Comparison of ENCODE assay signal across 14 cellular contexts in genomic region chrX:48541140-48541814, GRCh38. TPM values are rescaled to one million over a fixed set of nuclear protein-coding genes. Genes with fewer than 3 reads are reported as not detected.
DNase-seq lines count a peak whose midpoint lies in the region; ATAC-seq and FAIRE-seq lines count a peak whose summit lies in the region.
"Had no signal": no experiment of that assay in that cellular context is flagged by ENCODE, and none has a peak within 500 bp of the region (broad histone marks: within the 10 kb centered on the region; RNA-seq: fewer than 3 reads in every experiment).

No MANE protein-coding gene starts in this region.

- peak overlapping the region; percentile 31 to 91 (median 75) for H3K4me3 Mint-ChIP-seq in CD4-positive, alpha-beta memory T cell
- peak overlapping the region; percentile 93 for H3K4me3 Mint-ChIP-seq in activated CD4-positive, alpha-beta memory T cell treated with anti-CD3 and anti-CD28 coated beads, Interleukin-2, amount 10 ng/mL, durations not matched to agents 7 days and 5 days
- peak overlapping the region; percentile 4 to 98 (median 89) for H3K4me3 Mint-ChIP-seq in naive thymus-derived CD4-positive, alpha-beta T cell

- no peak for ATAC-seq in naive thymus-derived CD4-positive, alpha-beta T cell
- ATAC-seq in GM19328 (IDR thresholded peaks at IDR 0.05; ENCODE audit: unreplicated experiment), result no peak
- ATAC-seq: lower lobe of right lung had no signal

- no peak overlapping the region for H3K4me3 ChIP-seq in CD4-positive, alpha-beta memory T cell (ENCODE audit: low read length in 2 of 2)
- no peak overlapping the region for H3K4me3 ChIP-seq in naive thymus-derived CD4-positive, alpha-beta T cell (ENCODE audit: low read length)

- peaks cover 13 to 24% (median 17%) of the 10 kb centered on the region in 4 donors for H3K4me1 Mint-ChIP-seq in CD4-positive, alpha-beta memory T cell
- H3K4me1 Mint-ChIP-seq in activated CD4-positive, alpha-beta memory T cell treated with anti-CD3 and anti-CD28 coated beads, Interleukin-2, amount 10 ng/mL, durations not matched to agents 7 days and 5 days, result peaks cover 22% of the 10 kb centered on the region
- H3K4me1 Mint-ChIP-seq in naive thymus-derived CD4-positive, alpha-beta T cell, result peaks cover 14 to 18% (median 16%) of the 10 kb centered on the region in 7 donors

- H3K9me3 Mint-ChIP-seq in CD4-positive, alpha-beta memory T cell, result no peaks in the 10 kb centered on the region
- H3K9me3 Mint-ChIP-seq in activated CD4-positive, alpha-beta memory T cell treated with anti-CD3 and anti-CD28 coated beads, Interleukin-2, amount 10 ng/mL, durations not matched to agents 7 days and 5 days, result no peaks in the 10 kb centered on the region
- H3K9me3 Mint-ChIP-seq in naive thymus-derived CD4-positive, alpha-beta T cell, result peaks cover 0 to 2% (median 0%) of the 10 kb centered on the region in 11 donors

- H3K36me3 ChIP-seq in CD4-positive, alpha-beta memory T cell (ENCODE audit: insufficient read depth, low read length), result no peaks in the 10 kb centered on the region
- H3K36me3 ChIP-seq in naive thymus-derived CD4-positive, alpha-beta T cell (ENCODE audit: control insufficient read depth in 2 of 3, insufficient read depth in 3 of 3, low read length in 3 of 3), result peaks cover 0 to 8% (median 0%) of the 10 kb centered on the region in 3 experiments

- intact Hi-C loops in CD4-positive, alpha-beta memory T cell (cut with micrococcal nuclease), result no loop called here
- intact Hi-C loops in naive thymus-derived CD4-positive, alpha-beta T cell (cut with micrococcal nuclease), result no loop called here

- H3K9me3 ChIP-seq in CD4-positive, alpha-beta memory T cell (ENCODE audit: control insufficient read depth in 1 of 2, low read length in 2 of 2), result no peaks in the 10 kb centered on the region
- no peaks in the 10 kb centered on the region for H3K9me3 ChIP-seq in naive thymus-derived CD4-positive, alpha-beta T cell (ENCODE audit: control insufficient read depth in 2 of 3, low read length in 3 of 3)
- H3K9me3 ChIP-seq: Caco-2, HAP-1, lower lobe of right lung had no signal

- CTCF ChIA-PET in CD4-positive, alpha-beta memory T cell (lab: Charles Lee; ENCODE audit: partially characterized antibody), result interaction anchor here (2.3 to 3.2 kb wide), 2 partner anchors 33 to 458 kb away, joined by 9 to 17 read pairs; partner anchors contain the start of gene RBM3
- CTCF ChIA-PET in activated CD4-positive, alpha-beta memory T cell treated with anti-CD3 and anti-CD28 coated beads, Interleukin-2, amount 10 ng/mL, durations not matched to agents 7 days and 5 days (lab: Charles Lee), result interaction anchor here (2.2 kb wide), 1 partner anchor 73 kb away, joined by 17 read pairs; the partner anchor contains the start of gene SLC38A5
- CTCF ChIA-PET in naive thymus-derived CD4-positive, alpha-beta T cell (lab: Charles Lee), result no interaction called here

- peak overlapping the region; percentile 95 for H3K27ac ChIP-seq in CD4-positive, alpha-beta memory T cell (ENCODE audit: low read depth, low read length)
- no peak overlapping the region for H3K27ac ChIP-seq in naive thymus-derived CD4-positive, alpha-beta T cell (ENCODE audit: low read depth, low read length)
- H3K27ac ChIP-seq: lower lobe of right lung had no signal

- peak; percentile 67 for FAIRE-seq in GM19239 (lab: Jason Lieb, UNC)

- no peaks in the 10 kb centered on the region for H3K27me3 Mint-ChIP-seq in CD4-positive, alpha-beta memory T cell
- H3K27me3 Mint-ChIP-seq in activated CD4-positive, alpha-beta memory T cell treated with anti-CD3 and anti-CD28 coated beads, Interleukin-2, amount 10 ng/mL, durations not matched to agents 7 days and 5 days, result no peaks in the 10 kb centered on the region
- H3K27me3 Mint-ChIP-seq in naive thymus-derived CD4-positive, alpha-beta T cell, result no peaks in the 10 kb centered on the region

- peaks cover 20% of the 10 kb centered on the region for H3K4me1 ChIP-seq in CD4-positive, alpha-beta memory T cell (ENCODE audit: insufficient read depth, low read length)
- H3K4me1 ChIP-seq in naive thymus-derived CD4-positive, alpha-beta T cell (ENCODE audit: control insufficient read depth in 2 of 2, insufficient read depth in 2 of 2, low read length in 2 of 2), result peaks cover 8 to 10% of the 10 kb centered on the region in 2 donors
- H3K4me1 ChIP-seq: Caco-2, lower lobe of right lung had no signal

- H3K27me3 ChIP-seq in CD4-positive, alpha-beta memory T cell (ENCODE audit: insufficient read depth, low read length), result no peaks in the 10 kb centered on the region
- H3K27me3 ChIP-seq in naive thymus-derived CD4-positive, alpha-beta T cell (ENCODE audit: control insufficient read depth in 2 of 2, insufficient read depth in 2 of 2, low read length in 2 of 2), result no peaks in the 10 kb centered on the region

- H3K36me3 Mint-ChIP-seq in CD4-positive, alpha-beta memory T cell, result peaks cover 4 to 27% of the 10 kb centered on the region in 2 donors
- peaks cover 27% of the 10 kb centered on the region for H3K36me3 Mint-ChIP-seq in activated CD4-positive, alpha-beta memory T cell treated with anti-CD3 and anti-CD28 coated beads, Interleukin-2, amount 10 ng/mL, durations not matched to agents 7 days and 5 days (ENCODE audit: low read depth)
- peaks cover 0 to 13% (median 0%) of the 10 kb centered on the region in 5 donors for H3K36me3 Mint-ChIP-seq in naive thymus-derived CD4-positive, alpha-beta T cell

- H3K27ac Mint-ChIP-seq in CD4-positive, alpha-beta memory T cell, result peak overlapping the region; percentile 65 to 99 (median 95)
- H3K27ac Mint-ChIP-seq in activated CD4-positive, alpha-beta memory T cell treated with anti-CD3 and anti-CD28 coated beads, Interleukin-2, amount 10 ng/mL, durations not matched to agents 7 days and 5 days, result peak overlapping the region; percentile 95
- peak overlapping the region in 6 of 9 donors; percentile 74 to 96 (median 94) for H3K27ac Mint-ChIP-seq in naive thymus-derived CD4-positive, alpha-beta T cell

- POLR2A ChIA-PET in CD4-positive, alpha-beta memory T cell (lab: Charles Lee; ENCODE audit: partially characterized antibody), result interaction anchor here (2.5 to 4.0 kb wide), 3 partner anchors 20 to 66 kb away, joined by 20 to 49 read pairs (median 46); partner anchors contain the start of genes EBP, FTSJ1 and RBM3
- POLR2A ChIA-PET in activated CD4-positive, alpha-beta memory T cell treated with anti-CD3 and anti-CD28 coated beads, Interleukin-2, amount 10 ng/mL, durations not matched to agents 7 days and 5 days (lab: Charles Lee), result interaction anchor here (1.5 to 4.9 kb wide), 3 partner anchors 11 to 33 kb away, joined by 18 to 50 read pairs (median 33); partner anchors contain the start of genes EBP and RBM3
- POLR2A ChIA-PET in naive thymus-derived CD4-positive, alpha-beta T cell (lab: Charles Lee), result no interaction called here

- DNase-seq in CD4-positive, alpha-beta memory T cell, result no peak
- DNase-seq in GM19239 (ENCODE audit: insufficient read length, low spot score), result no peak
- no peak for DNase-seq in activated CD4-positive, alpha-beta memory T cell treated with anti-CD3 and anti-CD28 coated beads, Interleukin-2, amount 10 ng/mL, durations not matched to agents 7 days and 5 days
- DNase-seq in naive thymus-derived CD4-positive, alpha-beta T cell, result no peak
- no peak for DNase-seq in SK-N-DZ (ENCODE audit: low spot score)
- DNase-seq in medulla oblongata (ENCODE audit: extremely low spot score), result no peak
- no peak for DNase-seq in stimulated activated CD4-positive, alpha-beta T cell treated with anti-CD3 and anti-CD28 coated beads, Interleukin-2, amount 100 ng/mL, for 24 hours
- DNase-seq: Caco-2; IMR-90; lower lobe of right lung; NCI-H187 treated with DMSO at 0.1 percent for 48 hours; stimulated activated CD4-positive, alpha-beta T cell treated with anti-CD3 and anti-CD28 coated beads, Interleukin-4, amount 100 ng/mL, for 1 hour had no signal

RNA-seq across cellular contexts. Expression of gene TBC1D25, which starts 1.8 kb away (rescaled TPM):
- 10 to 100 TPM; 22.8 to 24.5 TPM for total RNA-seq in CD4-positive, alpha-beta memory T cell
- polyA plus RNA-seq in CD4-positive, alpha-beta memory T cell, result 10 to 100 TPM; 18.6 to 21.1 TPM
- 10 to 100 TPM; 21.7 to 22.3 TPM for total RNA-seq in activated CD4-positive, alpha-beta memory T cell treated with anti-CD3 and anti-CD28 coated beads, Interleukin-2, amount 10 ng/mL, durations not matched to agents 7 days and 5 days
- total RNA-seq in naive thymus-derived CD4-positive, alpha-beta T cell, result 10 to 100 TPM; 20.2 to 31.2 (median 26.4) TPM
- polyA plus RNA-seq in naive thymus-derived CD4-positive, alpha-beta T cell, result 10 to 100 TPM; 16.2 to 22.8 TPM
- polyA plus RNA-seq in SK-N-DZ (2014; cell fraction: cytosol; rRNA removed), result 3.7 and 5.4 TPM in 2 replicates
- polyA plus RNA-seq in SK-N-DZ (2014; cell fraction: nucleus; rRNA removed), result 2.6 and 6.5 TPM in 2 replicates

RNA-seq across cellular contexts. Expression of gene EBP, which starts 19.7 kb away (rescaled TPM):
- 10 to 100 TPM; 32.1 to 35.9 TPM for total RNA-seq in CD4-positive, alpha-beta memory T cell
- 100 to 1,000 TPM in 1 of 2 donors, 10 to 100 TPM in 1; 80.5 to 130 TPM for polyA plus RNA-seq in CD4-positive, alpha-beta memory T cell
- 100 to 1,000 TPM; 446 to 461 TPM for total RNA-seq in activated CD4-positive, alpha-beta memory T cell treated with anti-CD3 and anti-CD28 coated beads, Interleukin-2, amount 10 ng/mL, durations not matched to agents 7 days and 5 days
- total RNA-seq in naive thymus-derived CD4-positive, alpha-beta T cell, result 100 to 1,000 TPM in 1 of 5 experiments, 10 to 100 TPM in 4; 33.3 to 188 (median 35.3) TPM
- polyA plus RNA-seq in naive thymus-derived CD4-positive, alpha-beta T cell, result 10 to 100 TPM; 72.4 to 80.6 TPM
- 130 and 153 TPM in 2 replicates for polyA plus RNA-seq in SK-N-DZ (2014; cell fraction: cytosol; rRNA removed)
- 86.0 and 122 TPM in 2 replicates for polyA plus RNA-seq in SK-N-DZ (2014; cell fraction: nucleus; rRNA removed)

RNA-seq across cellular contexts. Expression of gene PORCN, which starts 32.5 kb away (rescaled TPM):
- total RNA-seq in CD4-positive, alpha-beta memory T cell, result 10 to 100 TPM; 15.3 to 15.4 TPM
- 10 to 100 TPM; 10.6 to 13.8 TPM for polyA plus RNA-seq in CD4-positive, alpha-beta memory T cell
- total RNA-seq in activated CD4-positive, alpha-beta memory T cell treated with anti-CD3 and anti-CD28 coated beads, Interleukin-2, amount 10 ng/mL, durations not matched to agents 7 days and 5 days, result 10 to 100 TPM; 26.1 to 29.2 TPM
- 10 to 100 TPM; 13.1 to 19.0 (median 16.8) TPM for total RNA-seq in naive thymus-derived CD4-positive, alpha-beta T cell
- polyA plus RNA-seq in naive thymus-derived CD4-positive, alpha-beta T cell, result 10 to 100 TPM; 10.0 to 11.5 TPM
- polyA plus RNA-seq in SK-N-DZ (2014; cell fraction: cytosol; rRNA removed), result 9.7 and 12.9 TPM in 2 replicates
- 18.7 and 28.0 TPM in 2 replicates for polyA plus RNA-seq in SK-N-DZ (2014; cell fraction: nucleus; rRNA removed)

RNA-seq across cellular contexts. Expression of gene RBM3, which starts 33.0 kb away (rescaled TPM):
- 100 to 1,000 TPM; 169 to 173 TPM for total RNA-seq in CD4-positive, alpha-beta memory T cell
- polyA plus RNA-seq in CD4-positive, alpha-beta memory T cell, result 100 to 1,000 TPM; 247 to 282 TPM
- 100 to 1,000 TPM; 180 to 182 TPM for total RNA-seq in activated CD4-positive, alpha-beta memory T cell treated with anti-CD3 and anti-CD28 coated beads, Interleukin-2, amount 10 ng/mL, durations not matched to agents 7 days and 5 days
- 100 to 1,000 TPM; 176 to 374 (median 329) TPM for total RNA-seq in naive thymus-derived CD4-positive, alpha-beta T cell
- polyA plus RNA-seq in naive thymus-derived CD4-positive, alpha-beta T cell, result 100 to 1,000 TPM; 242 to 254 TPM
- 166 and 218 TPM in 2 replicates for polyA plus RNA-seq in SK-N-DZ (2014; cell fraction: cytosol; rRNA removed)
- polyA plus RNA-seq in SK-N-DZ (2014; cell fraction: nucleus; rRNA removed), result 119 and 159 TPM in 2 replicates

RNA-seq across cellular contexts. Expression of gene WDR13, which starts 56.0 kb away (rescaled TPM):
- 10 to 100 TPM; 47.4 to 49.7 TPM for total RNA-seq in CD4-positive, alpha-beta memory T cell
- 10 to 100 TPM; 41.8 to 67.9 TPM for polyA plus RNA-seq in CD4-positive, alpha-beta memory T cell
- total RNA-seq in activated CD4-positive, alpha-beta memory T cell treated with anti-CD3 and anti-CD28 coated beads, Interleukin-2, amount 10 ng/mL, durations not matched to agents 7 days and 5 days, result 10 to 100 TPM; 48.5 to 53.5 TPM
- 10 to 100 TPM; 44.8 to 66.9 (median 54.4) TPM for total RNA-seq in naive thymus-derived CD4-positive, alpha-beta T cell
- 10 to 100 TPM; 27.5 to 33.2 TPM for polyA plus RNA-seq in naive thymus-derived CD4-positive, alpha-beta T cell
- 94.6 and 96.0 TPM in 2 replicates for polyA plus RNA-seq in SK-N-DZ (2014; cell fraction: cytosol; rRNA removed)
- polyA plus RNA-seq in SK-N-DZ (2014; cell fraction: nucleus; rRNA removed), result 134 and 137 TPM in 2 replicates
